8 cellular contexts compared by ENCODE assay signal in the genomic region with DNA sequence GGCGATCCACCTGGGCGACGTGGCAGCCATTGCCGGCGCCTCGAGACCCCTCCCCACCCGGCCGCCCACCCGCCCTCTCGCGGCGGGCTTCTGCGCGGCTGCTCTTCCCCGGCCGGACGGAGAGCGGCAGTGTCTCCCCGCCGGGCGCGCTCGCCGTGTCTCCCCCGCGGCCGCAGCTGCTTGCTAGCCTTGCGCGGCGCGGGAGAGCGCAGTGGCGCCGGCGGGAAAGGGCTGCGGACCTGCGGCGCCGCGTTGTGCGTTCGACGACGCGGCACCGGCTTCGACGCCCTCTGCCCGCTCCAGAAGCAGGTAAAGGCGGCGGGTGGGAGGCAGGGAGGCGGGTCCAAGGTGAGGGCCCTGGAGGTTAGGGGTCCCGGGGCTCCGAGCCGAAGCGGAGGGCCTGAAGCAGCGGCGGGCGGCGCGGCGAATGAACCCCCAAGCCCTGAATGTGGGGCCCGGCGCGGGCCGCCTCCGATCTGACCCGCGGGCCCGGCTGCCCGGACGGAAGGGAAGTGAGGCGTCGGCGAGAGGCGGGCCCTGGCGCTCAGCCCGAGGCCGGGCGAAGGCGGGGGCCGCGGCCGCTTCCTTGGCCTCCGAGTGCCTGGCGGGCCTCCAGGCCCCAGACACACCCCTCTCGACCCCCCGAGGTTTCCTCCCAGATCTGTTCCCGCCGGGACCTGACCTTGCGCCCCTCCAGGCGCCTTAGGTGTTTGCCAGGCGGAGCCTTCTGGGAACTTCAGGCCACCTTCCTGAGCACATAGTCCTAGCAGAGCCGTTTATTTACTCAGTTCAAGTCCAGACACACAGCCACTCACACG. TPM values are rescaled to one million over a fixed set of nuclear protein-coding genes. Genes with fewer than 3 reads are reported as not detected.
DNase-seq lines count a peak whose midpoint lies in the region; ATAC-seq, FAIRE-seq and TF ChIP-seq lines count a peak whose summit lies in the region.

N4BP2 (plus strand) TSS at position 129 of the 818 bp plus-strand sequence. CDS start 40,491 bp downstream, outside the sequence.

- peak; percentile 40 for TF ChIP-seq CTCF in BJ (IDR thresholded peaks at IDR 0.05; ENCODE audit: insufficient read depth, low read depth, low read length)
- peak; percentile 29 to 95 (median 75) for TF ChIP-seq CTCF in dorsolateral prefrontal cortex (IDR thresholded peaks at IDR 0.05 in 54 of 56, conservative IDR thresholded peaks at IDR 0.05 in 2 of 56; ENCODE audit: low read depth in 1 of 56, partially characterized antibody in 56 of 56)
- peak; percentile 69 for TF ChIP-seq CTCF in lower lobe of right lung (IDR thresholded peaks at IDR 0.05)

- FAIRE-seq in GM19239 (lab: Jason Lieb, UNC): no peak

- no peaks in the 10 kb centered on the region for H3K27me3 ChIP-seq in BJ (ENCODE audit: control insufficient read depth, insufficient read depth, low read length)
- no peaks in the 10 kb centered on the region for H3K27me3 ChIP-seq in dorsolateral prefrontal cortex
- no peaks in the 10 kb centered on the region for H3K27me3 ChIP-seq in lower lobe of right lung (ENCODE audit: low read depth)

- no peaks in the 10 kb centered on the region for H3K9me3 ChIP-seq in lower lobe of right lung

- CTCF ChIA-PET in BJ (lab: Yijun Ruan, JAX): interaction anchor here (0.7 to 2.3 kb wide), 13 partner anchors 16 to 672 kb away, joined by 3 to 16 read pairs (median 4); no protein-coding TSS in a partner anchor

- H3K36me3 ChIP-seq in BJ (ENCODE audit: control insufficient read depth, insufficient read depth, low read length): no peaks in the 10 kb centered on the region
- H3K36me3 ChIP-seq in lower lobe of right lung: no peaks in the 10 kb centered on the region

- DNase-seq in BJ (ENCODE audit: low read depth) (no peak), GM19239 (ENCODE audit: insufficient read length, low spot score) (peak; percentile 55), NCI-H748 (lab: John Stamatoyannopoulos, UW; ENCODE audit: unreplicated experiment) (peak; percentile 88), dorsolateral prefrontal cortex (peak; percentile 34 to 79 (median 60)), lower lobe of right lung (peak; percentile 92)
- DNase-seq in activated CD4-positive, alpha-beta T cell treated with anti-CD3 and anti-CD28 coated beads, Interleukin-2, amount 50 U/mL, for 48 hours: peak; percentile 70 to 72
- DNase-seq in stimulated activated CD4-positive, alpha-beta T cell treated with anti-CD3 and anti-CD28 coated beads, TNF-alpha, amount 100 ng/mL, for 24 hours (ENCODE audit: low read depth in 3 of 3): peak; percentile 48 to 71 (median 56)

- H3K4me3 ChIP-seq in BJ (ENCODE audit: low read depth, low read length) (peak within 1 kb of the TSS; percentile 81), dorsolateral prefrontal cortex (peak within 1 kb of the TSS; percentile 58 to 94 (median 84)), lower lobe of right lung (peak within 1 kb of the TSS; percentile 79)

- POLR2A ChIA-PET in BJ (lab: Charles Lee): interaction anchor here (0.8 kb wide), 1 partner anchor 62 kb away, joined by 23 read pairs; no protein-coding TSS in a partner anchor

- H3K27ac ChIP-seq in dorsolateral prefrontal cortex (peak within 1 kb of the TSS; percentile 55 to 100 (median 97)), lower lobe of right lung (peak within 1 kb of the TSS; percentile 100)

- peaks cover 22% of the 10 kb centered on the region for H3K4me1 ChIP-seq in lower lobe of right lung

- peak; percentile 56 for ATAC-seq in HG03460 (IDR thresholded peaks at IDR 0.05; ENCODE audit: unreplicated experiment)
- peak; percentile 85 to 90 for ATAC-seq in lower lobe of right lung

- intact Hi-C loops in dorsolateral prefrontal cortex (cut with DNase I): loop anchor here (2.0 to 10.0 kb wide), 7 partner anchors 80 to 1392 kb away; partner anchors contain the start of genes UBE2K (in 2 of the 2), KLF3 (in 1 of the 2), PDS5A (in 1 of the 2) and SMIM14 (in 1 of the 2)
- intact Hi-C loops in lower lobe of right lung (cut with DNase I): no loop called here

RNA-seq across cellular contexts. Expression of gene N4BP2, which starts in this region (rescaled TPM):
- polyA plus RNA-seq in BJ (2011; rRNA removed): 1.5 and 2.3 TPM in 2 replicates
- polyA minus RNA-seq in BJ (2011; rRNA and poly(A)+ RNA removed): 1.8 TPM in 2 replicates
- total RNA-seq in dorsolateral prefrontal cortex: 10 to 100 TPM in 50 of 120 experiments, 1 to 10 TPM in 70; 3.7 to 18.5 (median 9.2) TPM
- 10.0 TPM for total RNA-seq in lower lobe of right lung
